18 cellular contexts compared by ENCODE assay signal in the genomic region with DNA sequence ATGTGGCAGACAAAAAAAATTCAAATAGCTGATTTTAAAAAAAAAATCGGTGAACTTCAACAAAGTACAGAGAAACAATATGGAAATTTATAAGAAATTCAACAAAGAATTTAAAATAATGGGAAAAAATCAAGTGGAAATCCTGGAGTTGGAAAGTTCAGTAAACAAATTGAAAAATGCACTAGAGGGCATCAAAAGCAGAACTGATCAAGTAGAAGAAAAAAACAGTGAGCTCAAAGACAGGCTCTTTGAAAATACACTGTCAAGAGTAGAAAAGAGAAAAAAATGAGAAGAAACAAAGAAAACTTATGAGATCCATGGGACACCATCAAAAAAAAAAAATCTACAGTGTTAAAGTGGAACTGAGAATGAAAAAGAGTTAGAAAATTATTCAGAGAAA.
"Had no signal": no experiment of that assay in that cellular context is flagged by ENCODE, and none has a peak within 500 bp of the region (broad histone marks: within the 10 kb centered on the region; RNA-seq: fewer than 3 reads in every experiment).

No MANE protein-coding gene starts in this region.

- FAIRE-seq: urothelium cell line had no signal

- DNase-seq: cortex of kidney; dorsolateral prefrontal cortex; effector CD8-positive, alpha-beta T cell; gastrocnemius medialis; kidney glomerular epithelial cell; mesendoderm; naive thymus-derived CD4-positive, alpha-beta T cell; right cardiac atrium; stimulated activated CD4-positive, alpha-beta T cell treated with anti-CD3 and anti-CD28 coated beads, Interleukin-4, amount 100 ng/mL, for 1 hour; stimulated activated CD8-positive, alpha-beta memory T cell treated with anti-CD3 and anti-CD28 coated beads, Interleukin-4, amount 100 ng/mL, for 48 hours; stimulated activated naive CD8-positive, alpha-beta T cell treated with anti-CD3 and anti-CD28 coated beads, Interleukin-15, Interleukin-2, amounts not matched to agents 100 U/mL and 50 U/mL, for 24 hours; thyroid gland had no signal

- H3K4me2 ChIP-seq: smooth muscle cell had no signal

- ATAC-seq: esophagus mucosa; gastrocnemius medialis; naive thymus-derived CD4-positive, alpha-beta T cell; right cardiac atrium; stimulated activated effector memory CD8-positive, alpha-beta T cell treated with anti-CD3 and anti-CD28 coated beads, Interleukin-12 subunit alpha, Interleukin-12 subunit beta, amount 100 ng/mL, for 72 hours; stimulated activated naive CD8-positive, alpha-beta T cell treated with anti-CD3 and anti-CD28 coated beads, Interleukin-15, Interleukin-2, amounts not matched to agents 100 U/mL and 50 U/mL, for 24 hours had no signal

- H3K9me3 ChIP-seq: thyroid gland had no signal

- H3K4me3 ChIP-seq: dorsolateral prefrontal cortex, gastrocnemius medialis, smooth muscle cell, suprapubic skin, thyroid gland had no signal

- H3K4me1 ChIP-seq: gastrocnemius medialis, suprapubic skin, thyroid gland had no signal

- H3K27me3 ChIP-seq: dorsolateral prefrontal cortex, gastrocnemius medialis, neutrophil, suprapubic skin, thyroid gland had no signal

- H3K36me3 ChIP-seq: gastrocnemius medialis, neutrophil, suprapubic skin, thyroid gland had no signal

- H3K27ac ChIP-seq: dorsolateral prefrontal cortex, gastrocnemius medialis, neutrophil, suprapubic skin, thyroid gland had no signal
